In the genomic region with DNA sequence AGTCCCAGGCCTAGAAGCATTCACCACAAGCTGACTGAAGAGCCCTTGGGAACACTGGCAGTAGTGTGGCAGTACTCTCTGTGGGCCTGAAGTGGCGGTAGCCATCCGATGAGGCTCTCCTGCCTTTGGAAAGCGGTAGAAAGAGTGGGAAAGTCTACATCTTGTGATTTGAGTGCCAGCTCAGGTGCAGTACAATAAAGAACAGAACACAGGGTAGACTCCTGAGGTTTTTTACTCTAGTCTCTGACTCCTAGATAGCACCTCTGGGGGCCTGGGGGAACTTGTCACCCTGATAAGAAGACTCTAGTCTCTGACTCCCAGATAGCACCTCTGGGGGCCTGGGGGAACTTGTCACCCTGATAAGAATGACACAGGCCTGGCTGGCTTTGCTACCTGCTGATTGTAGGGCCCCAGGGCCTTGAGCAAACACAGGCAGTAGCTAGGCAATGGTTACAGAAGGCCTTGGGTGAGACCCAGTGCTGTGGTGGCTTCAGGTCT, we compare ENCODE assay signal across 1 cellular context.
TF ChIP-seq lines count a peak whose summit lies in the region.

No MANE protein-coding gene starts in this region.

TF ChIP-seq in K562, 482 proteins besides CTCF, POLR2A, EP300 and RAD21 (continued from another document and continues in another):
- TF ChIP-seq U2AF1 (optimal IDR thresholded peaks at IDR 0.05; ENCODE audit: low read depth, low read length): no peak
- TF ChIP-seq ZNF717 (CRISPR knock-in tag; IDR thresholded peaks at IDR 0.05): no peak
- TF ChIP-seq, protein P1, sequence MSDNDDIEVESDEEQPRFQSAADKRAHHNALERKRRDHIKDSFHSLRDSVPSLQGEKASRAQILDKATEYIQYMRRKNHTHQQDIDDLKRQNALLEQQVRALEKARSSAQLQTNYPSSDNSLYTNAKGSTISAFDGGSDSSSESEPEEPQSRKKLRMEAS (CRISPR knock-in tag; IDR thresholded peaks at IDR 0.05): no peak
- TF ChIP-seq, protein P2, sequence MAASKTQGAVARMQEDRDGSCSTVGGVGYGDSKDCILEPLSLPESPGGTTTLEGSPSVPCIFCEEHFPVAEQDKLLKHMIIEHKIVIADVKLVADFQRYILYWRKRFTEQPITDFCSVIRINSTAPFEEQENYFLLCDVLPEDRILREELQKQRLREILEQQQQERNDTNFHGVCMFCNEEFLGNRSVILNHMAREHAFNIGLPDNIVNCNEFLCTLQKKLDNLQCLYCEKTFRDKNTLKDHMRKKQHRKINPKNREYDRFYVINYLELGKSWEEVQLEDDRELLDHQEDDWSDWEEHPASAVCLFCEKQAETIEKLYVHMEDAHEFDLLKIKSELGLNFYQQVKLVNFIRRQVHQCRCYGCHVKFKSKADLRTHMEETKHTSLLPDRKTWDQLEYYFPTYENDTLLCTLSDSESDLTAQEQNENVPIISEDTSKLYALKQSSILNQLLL (CRISPR knock-in tag; IDR thresholded peaks at IDR 0.05; ENCODE audit: borderline replicate concordance): no peak
- peak; percentile 97 for TF ChIP-seq GATA2 (CRISPR knock-in tag; IDR thresholded peaks at IDR 0.05)
- TF ChIP-seq ZNF239 (CRISPR knock-in tag; IDR thresholded peaks at IDR 0.05): no peak
- TF ChIP-seq, protein P3, sequence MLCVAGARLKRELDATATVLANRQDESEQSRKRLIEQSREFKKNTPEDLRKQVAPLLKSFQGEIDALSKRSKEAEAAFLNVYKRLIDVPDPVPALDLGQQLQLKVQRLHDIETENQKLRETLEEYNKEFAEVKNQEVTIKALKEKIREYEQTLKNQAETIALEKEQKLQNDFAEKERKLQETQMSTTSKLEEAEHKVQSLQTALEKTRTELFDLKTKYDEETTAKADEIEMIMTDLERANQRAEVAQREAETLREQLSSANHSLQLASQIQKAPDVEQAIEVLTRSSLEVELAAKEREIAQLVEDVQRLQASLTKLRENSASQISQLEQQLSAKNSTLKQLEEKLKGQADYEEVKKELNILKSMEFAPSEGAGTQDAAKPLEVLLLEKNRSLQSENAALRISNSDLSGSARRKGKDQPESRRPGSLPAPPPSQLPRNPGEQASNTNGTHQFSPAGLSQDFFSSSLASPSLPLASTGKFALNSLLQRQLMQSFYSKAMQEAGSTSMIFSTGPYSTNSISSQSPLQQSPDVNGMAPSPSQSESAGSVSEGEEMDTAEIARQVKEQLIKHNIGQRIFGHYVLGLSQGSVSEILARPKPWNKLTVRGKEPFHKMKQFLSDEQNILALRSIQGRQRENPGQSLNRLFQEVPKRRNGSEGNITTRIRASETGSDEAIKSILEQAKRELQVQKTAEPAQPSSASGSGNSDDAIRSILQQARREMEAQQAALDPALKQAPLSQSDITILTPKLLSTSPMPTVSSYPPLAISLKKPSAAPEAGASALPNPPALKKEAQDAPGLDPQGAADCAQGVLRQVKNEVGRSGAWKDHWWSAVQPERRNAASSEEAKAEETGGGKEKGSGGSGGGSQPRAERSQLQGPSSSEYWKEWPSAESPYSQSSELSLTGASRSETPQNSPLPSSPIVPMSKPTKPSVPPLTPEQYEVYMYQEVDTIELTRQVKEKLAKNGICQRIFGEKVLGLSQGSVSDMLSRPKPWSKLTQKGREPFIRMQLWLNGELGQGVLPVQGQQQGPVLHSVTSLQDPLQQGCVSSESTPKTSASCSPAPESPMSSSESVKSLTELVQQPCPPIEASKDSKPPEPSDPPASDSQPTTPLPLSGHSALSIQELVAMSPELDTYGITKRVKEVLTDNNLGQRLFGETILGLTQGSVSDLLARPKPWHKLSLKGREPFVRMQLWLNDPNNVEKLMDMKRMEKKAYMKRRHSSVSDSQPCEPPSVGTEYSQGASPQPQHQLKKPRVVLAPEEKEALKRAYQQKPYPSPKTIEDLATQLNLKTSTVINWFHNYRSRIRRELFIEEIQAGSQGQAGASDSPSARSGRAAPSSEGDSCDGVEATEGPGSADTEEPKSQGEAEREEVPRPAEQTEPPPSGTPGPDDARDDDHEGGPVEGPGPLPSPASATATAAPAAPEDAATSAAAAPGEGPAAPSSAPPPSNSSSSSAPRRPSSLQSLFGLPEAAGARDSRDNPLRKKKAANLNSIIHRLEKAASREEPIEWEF (CRISPR knock-in tag; IDR thresholded peaks at IDR 0.05): no peak
- TF ChIP-seq TAF15 (IDR thresholded peaks at IDR 0.05; ENCODE audit: low read depth, low read length): no peak
- TF ChIP-seq ZNF586 (CRISPR knock-in tag; conservative IDR thresholded peaks at IDR 0.05): no peak
- no peak for TF ChIP-seq NFE2L1 (tag; IDR thresholded peaks at IDR 0.05; ENCODE audit: borderline replicate concordance, low read depth)
- TF ChIP-seq RBM14 (IDR thresholded peaks at IDR 0.05; ENCODE audit: borderline replicate concordance, insufficient read depth, low read depth, low read length): no peak
- TF ChIP-seq, protein P4, sequence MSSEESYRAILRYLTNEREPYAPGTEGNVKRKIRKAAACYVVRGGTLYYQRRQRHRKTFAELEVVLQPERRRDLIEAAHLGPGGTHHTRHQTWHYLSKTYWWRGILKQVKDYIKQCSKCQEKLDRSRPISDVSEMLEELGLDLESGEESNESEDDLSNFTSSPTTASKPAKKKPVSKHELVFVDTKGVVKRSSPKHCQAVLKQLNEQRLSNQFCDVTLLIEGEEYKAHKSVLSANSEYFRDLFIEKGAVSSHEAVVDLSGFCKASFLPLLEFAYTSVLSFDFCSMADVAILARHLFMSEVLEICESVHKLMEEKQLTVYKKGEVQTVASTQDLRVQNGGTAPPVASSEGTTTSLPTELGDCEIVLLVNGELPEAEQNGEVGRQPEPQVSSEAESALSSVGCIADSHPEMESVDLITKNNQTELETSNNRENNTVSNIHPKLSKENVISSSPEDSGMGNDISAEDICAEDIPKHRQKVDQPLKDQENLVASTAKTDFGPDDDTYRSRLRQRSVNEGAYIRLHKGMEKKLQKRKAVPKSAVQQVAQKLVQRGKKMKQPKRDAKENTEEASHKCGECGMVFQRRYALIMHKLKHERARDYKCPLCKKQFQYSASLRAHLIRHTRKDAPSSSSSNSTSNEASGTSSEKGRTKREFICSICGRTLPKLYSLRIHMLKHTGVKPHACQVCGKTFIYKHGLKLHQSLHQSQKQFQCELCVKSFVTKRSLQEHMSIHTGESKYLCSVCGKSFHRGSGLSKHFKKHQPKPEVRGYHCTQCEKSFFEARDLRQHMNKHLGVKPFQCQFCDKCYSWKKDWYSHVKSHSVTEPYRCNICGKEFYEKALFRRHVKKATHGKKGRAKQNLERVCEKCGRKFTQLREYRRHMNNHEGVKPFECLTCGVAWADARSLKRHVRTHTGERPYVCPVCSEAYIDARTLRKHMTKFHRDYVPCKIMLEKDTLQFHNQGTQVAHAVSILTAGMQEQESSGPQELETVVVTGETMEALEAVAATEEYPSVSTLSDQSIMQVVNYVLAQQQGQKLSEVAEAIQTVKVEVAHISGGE (CRISPR knock-in tag; IDR thresholded peaks at IDR 0.05): peak in 1 of 3 experiments; percentile 82; a peak in 2 of 6 replicates
- peak; percentile 95 for TF ChIP-seq DPF2 (IDR thresholded peaks at IDR 0.05)
- TF ChIP-seq NFIX (CRISPR knock-in tag; IDR thresholded peaks at IDR 0.05; ENCODE audit: low read depth): no peak
- TF ChIP-seq SIX5 (IDR thresholded peaks at IDR 0.05; ENCODE audit: borderline replicate concordance in 1 of 2, insufficient read depth in 1 of 2, low read depth in 1 of 2, low read length in 2 of 2): no peak
- TF ChIP-seq, protein P5, sequence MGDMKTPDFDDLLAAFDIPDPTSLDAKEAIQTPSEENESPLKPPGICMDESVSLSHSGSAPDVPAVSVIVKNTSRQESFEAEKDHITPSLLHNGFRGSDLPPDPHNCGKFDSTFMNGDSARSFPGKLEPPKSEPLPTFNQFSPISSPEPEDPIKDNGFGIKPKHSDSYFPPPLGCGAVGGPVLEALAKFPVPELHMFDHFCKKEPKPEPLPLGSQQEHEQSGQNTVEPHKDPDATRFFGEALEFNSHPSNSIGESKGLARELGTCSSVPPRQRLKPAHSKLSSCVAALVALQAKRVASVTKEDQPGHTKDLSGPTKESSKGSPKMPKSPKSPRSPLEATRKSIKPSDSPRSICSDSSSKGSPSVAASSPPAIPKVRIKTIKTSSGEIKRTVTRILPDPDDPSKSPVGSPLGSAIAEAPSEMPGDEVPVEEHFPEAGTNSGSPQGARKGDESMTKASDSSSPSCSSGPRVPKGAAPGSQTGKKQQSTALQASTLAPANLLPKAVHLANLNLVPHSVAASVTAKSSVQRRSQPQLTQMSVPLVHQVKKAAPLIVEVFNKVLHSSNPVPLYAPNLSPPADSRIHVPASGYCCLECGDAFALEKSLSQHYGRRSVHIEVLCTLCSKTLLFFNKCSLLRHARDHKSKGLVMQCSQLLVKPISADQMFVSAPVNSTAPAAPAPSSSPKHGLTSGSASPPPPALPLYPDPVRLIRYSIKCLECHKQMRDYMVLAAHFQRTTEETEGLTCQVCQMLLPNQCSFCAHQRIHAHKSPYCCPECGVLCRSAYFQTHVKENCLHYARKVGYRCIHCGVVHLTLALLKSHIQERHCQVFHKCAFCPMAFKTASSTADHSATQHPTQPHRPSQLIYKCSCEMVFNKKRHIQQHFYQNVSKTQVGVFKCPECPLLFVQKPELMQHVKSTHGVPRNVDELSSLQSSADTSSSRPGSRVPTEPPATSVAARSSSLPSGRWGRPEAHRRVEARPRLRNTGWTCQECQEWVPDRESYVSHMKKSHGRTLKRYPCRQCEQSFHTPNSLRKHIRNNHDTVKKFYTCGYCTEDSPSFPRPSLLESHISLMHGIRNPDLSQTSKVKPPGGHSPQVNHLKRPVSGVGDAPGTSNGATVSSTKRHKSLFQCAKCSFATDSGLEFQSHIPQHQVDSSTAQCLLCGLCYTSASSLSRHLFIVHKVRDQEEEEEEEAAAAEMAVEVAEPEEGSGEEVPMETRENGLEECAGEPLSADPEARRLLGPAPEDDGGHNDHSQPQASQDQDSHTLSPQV (IDR thresholded peaks at IDR 0.05): 0 out of 2 replicates have a peak, but pooled peaks have one; percentile 24
- TF ChIP-seq CREBBP (IDR thresholded peaks at IDR 0.05; ENCODE audit: low read depth, low read length): no peak
- no peak for TF ChIP-seq ARHGAP35 (IDR thresholded peaks at IDR 0.05; ENCODE audit: partially characterized antibody)
- TF ChIP-seq FOS (IDR thresholded peaks at IDR 0.05; ENCODE audit: extremely low read depth, insufficient read length): no peak
- no peak; the same call in 1 of the 2 replicates for TF ChIP-seq ZNF707 (CRISPR knock-in tag; conservative IDR thresholded peaks at IDR 0.05)
- no peak for TF ChIP-seq SP2 (IDR thresholded peaks at IDR 0.05; ENCODE audit: extremely low read depth, low read depth, low read length, poor library complexity, severe bottlenecking)
- TF ChIP-seq, protein P6, sequence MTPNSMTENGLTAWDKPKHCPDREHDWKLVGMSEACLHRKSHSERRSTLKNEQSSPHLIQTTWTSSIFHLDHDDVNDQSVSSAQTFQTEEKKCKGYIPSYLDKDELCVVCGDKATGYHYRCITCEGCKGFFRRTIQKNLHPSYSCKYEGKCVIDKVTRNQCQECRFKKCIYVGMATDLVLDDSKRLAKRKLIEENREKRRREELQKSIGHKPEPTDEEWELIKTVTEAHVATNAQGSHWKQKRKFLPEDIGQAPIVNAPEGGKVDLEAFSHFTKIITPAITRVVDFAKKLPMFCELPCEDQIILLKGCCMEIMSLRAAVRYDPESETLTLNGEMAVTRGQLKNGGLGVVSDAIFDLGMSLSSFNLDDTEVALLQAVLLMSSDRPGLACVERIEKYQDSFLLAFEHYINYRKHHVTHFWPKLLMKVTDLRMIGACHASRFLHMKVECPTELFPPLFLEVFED (CRISPR knock-in tag; conservative IDR thresholded peaks at IDR 0.05): no peak
- TF ChIP-seq ZNF184 (CRISPR knock-in tag; IDR thresholded peaks at IDR 0.05): no peak
- TF ChIP-seq RNF2 (IDR thresholded peaks at IDR 0.05): peak; percentile 81; the same call in 1 of the 2 replicates
- no peak; the same call in 1 of the 2 replicates for TF ChIP-seq ILF3 (IDR thresholded peaks at IDR 0.05; ENCODE audit: borderline replicate concordance)
- peak; percentile 70; the same call in 1 of the 2 replicates for TF ChIP-seq BCOR (IDR thresholded peaks at IDR 0.05)
- TF ChIP-seq KDM2B (CRISPR knock-in tag; IDR thresholded peaks at IDR 0.05): no peak
- TF ChIP-seq, protein P7, sequence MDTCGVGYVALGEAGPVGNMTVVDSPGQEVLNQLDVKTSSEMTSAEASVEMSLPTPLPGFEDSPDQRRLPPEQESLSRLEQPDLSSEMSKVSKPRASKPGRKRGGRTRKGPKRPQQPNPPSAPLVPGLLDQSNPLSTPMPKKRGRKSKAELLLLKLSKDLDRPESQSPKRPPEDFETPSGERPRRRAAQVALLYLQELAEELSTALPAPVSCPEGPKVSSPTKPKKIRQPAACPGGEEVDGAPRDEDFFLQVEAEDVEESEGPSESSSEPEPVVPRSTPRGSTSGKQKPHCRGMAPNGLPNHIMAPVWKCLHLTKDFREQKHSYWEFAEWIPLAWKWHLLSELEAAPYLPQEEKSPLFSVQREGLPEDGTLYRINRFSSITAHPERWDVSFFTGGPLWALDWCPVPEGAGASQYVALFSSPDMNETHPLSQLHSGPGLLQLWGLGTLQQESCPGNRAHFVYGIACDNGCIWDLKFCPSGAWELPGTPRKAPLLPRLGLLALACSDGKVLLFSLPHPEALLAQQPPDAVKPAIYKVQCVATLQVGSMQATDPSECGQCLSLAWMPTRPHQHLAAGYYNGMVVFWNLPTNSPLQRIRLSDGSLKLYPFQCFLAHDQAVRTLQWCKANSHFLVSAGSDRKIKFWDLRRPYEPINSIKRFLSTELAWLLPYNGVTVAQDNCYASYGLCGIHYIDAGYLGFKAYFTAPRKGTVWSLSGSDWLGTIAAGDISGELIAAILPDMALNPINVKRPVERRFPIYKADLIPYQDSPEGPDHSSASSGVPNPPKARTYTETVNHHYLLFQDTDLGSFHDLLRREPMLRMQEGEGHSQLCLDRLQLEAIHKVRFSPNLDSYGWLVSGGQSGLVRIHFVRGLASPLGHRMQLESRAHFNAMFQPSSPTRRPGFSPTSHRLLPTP (IDR thresholded peaks at IDR 0.05; ENCODE audit: borderline replicate concordance, extremely low read depth, insufficient read length): no peak
- TF ChIP-seq ZFP36 (IDR thresholded peaks at IDR 0.05; ENCODE audit: low read depth, low read length, partially characterized antibody): no peak
- TF ChIP-seq, protein P8, sequence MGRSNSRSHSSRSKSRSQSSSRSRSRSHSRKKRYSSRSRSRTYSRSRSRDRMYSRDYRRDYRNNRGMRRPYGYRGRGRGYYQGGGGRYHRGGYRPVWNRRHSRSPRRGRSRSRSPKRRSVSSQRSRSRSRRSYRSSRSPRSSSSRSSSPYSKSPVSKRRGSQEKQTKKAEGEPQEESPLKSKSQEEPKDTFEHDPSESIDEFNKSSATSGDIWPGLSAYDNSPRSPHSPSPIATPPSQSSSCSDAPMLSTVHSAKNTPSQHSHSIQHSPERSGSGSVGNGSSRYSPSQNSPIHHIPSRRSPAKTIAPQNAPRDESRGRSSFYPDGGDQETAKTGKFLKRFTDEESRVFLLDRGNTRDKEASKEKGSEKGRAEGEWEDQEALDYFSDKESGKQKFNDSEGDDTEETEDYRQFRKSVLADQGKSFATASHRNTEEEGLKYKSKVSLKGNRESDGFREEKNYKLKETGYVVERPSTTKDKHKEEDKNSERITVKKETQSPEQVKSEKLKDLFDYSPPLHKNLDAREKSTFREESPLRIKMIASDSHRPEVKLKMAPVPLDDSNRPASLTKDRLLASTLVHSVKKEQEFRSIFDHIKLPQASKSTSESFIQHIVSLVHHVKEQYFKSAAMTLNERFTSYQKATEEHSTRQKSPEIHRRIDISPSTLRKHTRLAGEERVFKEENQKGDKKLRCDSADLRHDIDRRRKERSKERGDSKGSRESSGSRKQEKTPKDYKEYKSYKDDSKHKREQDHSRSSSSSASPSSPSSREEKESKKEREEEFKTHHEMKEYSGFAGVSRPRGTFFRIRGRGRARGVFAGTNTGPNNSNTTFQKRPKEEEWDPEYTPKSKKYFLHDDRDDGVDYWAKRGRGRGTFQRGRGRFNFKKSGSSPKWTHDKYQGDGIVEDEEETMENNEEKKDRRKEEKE (IDR thresholded peaks at IDR 0.05; ENCODE audit: borderline replicate concordance in 1 of 2, control insufficient read depth in 1 of 2, low read depth in 2 of 2, low read length in 1 of 2): no peak
